Comparison of ENCODE assay signal across 13 cellular contexts in genomic region chr12:13164271-13164670, GRCh38.
"Had no signal": no experiment of that assay in that cellular context is flagged by ENCODE, and none has a peak within 500 bp of the region (broad histone marks: within the 10 kb centered on the region; RNA-seq: fewer than 3 reads in every experiment).

No MANE protein-coding gene starts in this region.

- H3K36me3 ChIP-seq: gastroesophageal sphincter, pancreas, stomach, vagina had no signal

- FAIRE-seq: kidney, pancreas had no signal

- H3K9me3 ChIP-seq: gastroesophageal sphincter, pancreas, vagina had no signal

- H3K4me3 ChIP-seq: gastroesophageal sphincter, pancreas, stomach, vagina had no signal

- ATAC-seq: activated CD8-positive, alpha-beta T cell treated with anti-CD3 and anti-CD28 coated beads, Interleukin-2, amount 10 ng/mL, durations not matched to agents 7 days and 5 days; gastroesophageal sphincter; left ventricle myocardium superior; pancreas had no signal

- H3K27me3 ChIP-seq: pancreas, stomach, vagina had no signal

- H3K4me3 Mint-ChIP-seq: activated CD8-positive, alpha-beta T cell treated with anti-CD3 and anti-CD28 coated beads, Interleukin-2, amount 10 ng/mL, durations not matched to agents 7 days and 5 days; activated naive CD8-positive, alpha-beta T cell treated with anti-CD3 and anti-CD28 coated beads, Interleukin-2, amount 10 ng/mL, durations not matched to agents 7 days and 5 days; neural crest cell had no signal

- H3K27ac Mint-ChIP-seq: activated CD8-positive, alpha-beta T cell treated with anti-CD3 and anti-CD28 coated beads, Interleukin-2, amount 10 ng/mL, durations not matched to agents 7 days and 5 days; activated naive CD8-positive, alpha-beta T cell treated with anti-CD3 and anti-CD28 coated beads, Interleukin-2, amount 10 ng/mL, durations not matched to agents 7 days and 5 days had no signal

- DNase-seq: activated CD4-positive, alpha-beta T cell treated with anti-CD3 and anti-CD28 coated beads for 1 hour; activated CD8-positive, alpha-beta memory T cell treated with anti-CD3 and anti-CD28 coated beads, Interleukin-2, amount 50 U/mL, for 48 hours; activated CD8-positive, alpha-beta T cell treated with anti-CD3 and anti-CD28 coated beads, Interleukin-2, amount 10 ng/mL, durations not matched to agents 7 days and 5 days; activated naive CD8-positive, alpha-beta T cell treated with anti-CD3 and anti-CD28 coated beads, Interleukin-2, amount 10 ng/mL, durations not matched to agents 7 days and 5 days; anterior cingulate cortex; kidney; left ventricle myocardium superior; pancreas; stomach; T-helper 9 cell had no signal

- H3K27ac ChIP-seq: gastroesophageal sphincter, pancreas, vagina had no signal

- H3K4me1 Mint-ChIP-seq: neural crest cell had no signal
